16 cellular contexts compared by ENCODE assay signal in the genomic region with DNA sequence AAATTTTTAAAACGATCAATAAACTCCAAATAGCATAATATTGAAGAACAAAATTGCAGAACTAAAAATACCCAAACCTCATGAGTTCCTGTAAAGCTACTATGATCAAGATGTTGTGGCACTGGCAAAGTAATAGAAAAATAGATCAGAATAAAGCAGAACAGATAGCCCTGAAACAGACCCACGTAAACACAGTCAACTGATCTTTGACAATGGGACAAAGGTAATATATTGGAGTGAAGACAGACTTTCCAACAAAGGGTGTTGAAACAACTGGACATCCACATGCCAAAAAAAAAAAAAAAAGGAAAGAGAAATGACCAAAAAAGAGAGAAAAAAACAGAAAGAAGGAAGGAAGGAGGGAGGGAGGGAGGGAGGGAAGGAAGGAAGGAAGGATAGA.
A peak's percentile ranks its signal among the peaks of the same experiment; 100 is the strongest.
DNase-seq lines count a peak whose midpoint lies in the region; ATAC-seq and TF ChIP-seq lines count a peak whose summit lies in the region.
"Had no signal": no experiment of that assay in that cellular context is flagged by ENCODE, and none has a peak within 500 bp of the region (broad histone marks: within the 10 kb centered on the region; RNA-seq: fewer than 3 reads in every experiment).

No MANE protein-coding gene starts in this region.

- no peaks in the 10 kb centered on the region for H3K36me3 ChIP-seq in ACC112 (ENCODE audit: insufficient read depth, low read length)
- H3K36me3 ChIP-seq in BLaER1 treated with 17β-estradiol and CSF1 and Interleukin-3, amounts not matched to agents 10 nM and 100 nM = peaks cover 0 to 28% (median 3%) of the 10 kb centered on the region in 11 experiments; a peak in 5 of 22 replicates
- H3K36me3 ChIP-seq in RWPE2 (ENCODE audit: low read depth) = no peaks in the 10 kb centered on the region

- H4K20me1 ChIP-seq in BLaER1 treated with 17β-estradiol and CSF1 and Interleukin-3, amounts not matched to agents 10 nM and 100 nM = no peaks in the 10 kb centered on the region

- H3K27ac ChIP-seq in ACC112 (ENCODE audit: low read depth, low read length) = peak overlapping the region; percentile 55
- peak overlapping the region; percentile 58 to 82 (median 74); a peak in 14 of 22 replicates for H3K27ac ChIP-seq in BLaER1 treated with 17β-estradiol and CSF1 and Interleukin-3, amounts not matched to agents 10 nM and 100 nM
- H3K27ac ChIP-seq in RWPE2 (ENCODE audit: poor library complexity, severe bottlenecking) = peak overlapping the region; percentile 35
- H3K27ac ChIP-seq in caudate nucleus (ENCODE audit: low read depth, low read length) = no peak overlapping the region
- H3K27ac ChIP-seq: A549 had no signal

- no peaks in the 10 kb centered on the region for H3K79me2 ChIP-seq in ACC112 (ENCODE audit: control insufficient read depth, insufficient read depth, low read length, unreplicated experiment)

- TF ChIP-seq CTCF in RWPE2 (IDR thresholded peaks at IDR 0.05; ENCODE audit: poor library complexity, severe bottlenecking) = no peak

- H3K27me3 ChIP-seq in ACC112 (ENCODE audit: insufficient read depth, low read length) (no peaks in the 10 kb centered on the region), RWPE2 (ENCODE audit: insufficient read depth, poor library complexity, severe bottlenecking) (no peaks in the 10 kb centered on the region)
- no peaks in the 10 kb centered on the region for H3K27me3 ChIP-seq in BLaER1 treated with 17β-estradiol and CSF1 and Interleukin-3, amounts not matched to agents 10 nM and 100 nM

- 0 out of 22 replicates have a peak overlapping the region, but pooled peaks of 1 of the 11 experiments have one; percentile 53 for H3K9ac ChIP-seq in BLaER1 treated with 17β-estradiol and CSF1 and Interleukin-3, amounts not matched to agents 10 nM and 100 nM

- no peak for DNase-seq in RWPE2 (ENCODE audit: low spot score)
- no peak for DNase-seq in left lobe of liver (ENCODE audit: low spot score)
- DNase-seq in SIG-M5 (lab: John Stamatoyannopoulos, UW) = no peak
- DNase-seq in caudate nucleus (lab: John Stamatoyannopoulos, UW) = no peak
- DNase-seq in midbrain (lab: John Stamatoyannopoulos, UW) = no peak
- DNase-seq: AML-193; C1 segment of cervical spinal cord; CD4-positive, alpha-beta T cell; DMS79; H9; IMR-90 had no signal

- H3K4me3 ChIP-seq in ACC112 (ENCODE audit: low read depth, low read length) (no peak overlapping the region; the same call in 1 of the 2 replicates), RWPE2 (ENCODE audit: severe bottlenecking) (no peak overlapping the region)
- no peak overlapping the region for H3K4me3 ChIP-seq in BLaER1 treated with 17β-estradiol and CSF1 and Interleukin-3, amounts not matched to agents 10 nM and 100 nM
- H3K4me3 ChIP-seq: A549, GM12878, GM23338 had no signal

- no peak overlapping the region for H2AFZ ChIP-seq in ACC112 (ENCODE audit: low read length, unreplicated experiment)
- H2AFZ ChIP-seq: GM23338 had no signal

- H3K9me3 ChIP-seq in BLaER1 treated with 17β-estradiol and CSF1 and Interleukin-3, amounts not matched to agents 10 nM and 100 nM (replicated peaks in 1 of 11) = peaks cover 4 to 48% (median 27%) of the 10 kb centered on the region in 11 experiments; a peak in 20 of 22 replicates
- H3K9me3 ChIP-seq in RWPE2 (ENCODE audit: severe bottlenecking) = no peaks in the 10 kb centered on the region
- H3K9me3 ChIP-seq: A549 had no signal

- ATAC-seq in RWPE2 (ENCODE audit: low read depth) = no peak
- ATAC-seq in left lobe of liver = peak; percentile 16
- ATAC-seq: GM12878, GM23338 had no signal

- peak overlapping the region; percentile 63 to 82 (median 74); a peak in 18 of 22 replicates for H3K4me2 ChIP-seq in BLaER1 treated with 17β-estradiol and CSF1 and Interleukin-3, amounts not matched to agents 10 nM and 100 nM
- H3K4me2 ChIP-seq: GM23338 had no signal

- H3K4me1 ChIP-seq in ACC112 (ENCODE audit: control insufficient read depth, insufficient read depth, low read length, unreplicated experiment) = peaks cover 23% of the 10 kb centered on the region
- peaks cover 27 to 74% (median 66%) of the 10 kb centered on the region in 10 experiments for H3K4me1 ChIP-seq in BLaER1 treated with 17β-estradiol and CSF1 and Interleukin-3, amounts not matched to agents 10 nM and 100 nM
- peaks cover 17% of the 10 kb centered on the region for H3K4me1 ChIP-seq in RWPE2 (ENCODE audit: insufficient read depth, poor library complexity, severe bottlenecking)
